In genomic region chr2:160269803-160270570, GRCh38 we compare ENCODE assay signal across 8 cellular contexts.
A peak's percentile ranks its signal among the peaks of the same experiment; 100 is the strongest.
DNase-seq lines count a peak whose midpoint lies in the region; ATAC-seq and TF ChIP-seq lines count a peak whose summit lies in the region.

No MANE protein-coding gene starts in this region.

- peak overlapping the region; percentile 52 for H3K4me3 ChIP-seq in AG04449 (ENCODE audit: low read depth, low read length)

- DNase-seq in AG04449 (ENCODE audit: low read depth, low spot score) (peak; percentile 54), NCI-H748 treated with DMSO at 0.1 percent for 48 hours (lab: John Stamatoyannopoulos, UW) (peak; percentile 66), epidermal melanocyte (ENCODE audit: insufficient read length, low spot score) (peak; percentile 66), midbrain (lab: John Stamatoyannopoulos, UW) (peak; percentile 74)
- DNase-seq in activated CD8-positive, alpha-beta memory T cell treated with anti-CD3 and anti-CD28 coated beads, Interleukin-2, amount 50 U/mL, for 48 hours: peak; percentile 81
- peak; percentile 21 for DNase-seq in stimulated activated CD8-positive, alpha-beta memory T cell treated with anti-CD3 and anti-CD28 coated beads, Interleukin-15, amount 100 ng/mL, for 24 hours (ENCODE audit: low read depth)

- CTCF ChIA-PET in AG04449 (lab: Yijun Ruan, JAX): interaction anchor here (0.9 to 5.0 kb wide), 28 partner anchors 9 to 794 kb away, joined by 3 to 35 read pairs (median 5); no protein-coding TSS in a partner anchor

- TF ChIP-seq CTCF in AG04449 (IDR thresholded peaks at IDR 0.05; ENCODE audit: insufficient read depth, low read length, missing control alignments): peak; percentile 90

- ATAC-seq in GM18873 (IDR thresholded peaks at IDR 0.05; ENCODE audit: low FRiP score, unreplicated experiment) (peak; percentile 73), HG03139 (IDR thresholded peaks at IDR 0.05; ENCODE audit: unreplicated experiment) (peak; percentile 91)

- POLR2A ChIA-PET in AG04449 (lab: Yijun Ruan, JAX): interaction anchor here (0.6 to 1.5 kb wide), 12 partner anchors 10 to 700 kb away, joined by 3 to 6 read pairs (median 4); no protein-coding TSS in a partner anchor

Comparison
In these comparisons a context has a peak if more than half of its experiments do, and no peak if none do; other contexts are left out.
1. Peak in every context shown above with its lines: DNase-seq, ATAC-seq and H3K4me3 ChIP-seq.
2. DNase-seq: peak in every context shown above with its lines; median percentile 81 in activated CD8-positive, alpha-beta memory T cell treated with anti-CD3 and anti-CD28 coated beads, Interleukin-2, amount 50 U/mL, for 48 hours; 74 in midbrain; 66 in NCI-H748 treated with DMSO at 0.1 percent for 48 hours; 66 in epidermal melanocyte; 54 in AG04449; 21 in stimulated activated CD8-positive, alpha-beta memory T cell treated with anti-CD3 and anti-CD28 coated beads, Interleukin-15, amount 100 ng/mL, for 24 hours.